Comparison of ENCODE assay signal across 1 cellular context in the genomic region with DNA sequence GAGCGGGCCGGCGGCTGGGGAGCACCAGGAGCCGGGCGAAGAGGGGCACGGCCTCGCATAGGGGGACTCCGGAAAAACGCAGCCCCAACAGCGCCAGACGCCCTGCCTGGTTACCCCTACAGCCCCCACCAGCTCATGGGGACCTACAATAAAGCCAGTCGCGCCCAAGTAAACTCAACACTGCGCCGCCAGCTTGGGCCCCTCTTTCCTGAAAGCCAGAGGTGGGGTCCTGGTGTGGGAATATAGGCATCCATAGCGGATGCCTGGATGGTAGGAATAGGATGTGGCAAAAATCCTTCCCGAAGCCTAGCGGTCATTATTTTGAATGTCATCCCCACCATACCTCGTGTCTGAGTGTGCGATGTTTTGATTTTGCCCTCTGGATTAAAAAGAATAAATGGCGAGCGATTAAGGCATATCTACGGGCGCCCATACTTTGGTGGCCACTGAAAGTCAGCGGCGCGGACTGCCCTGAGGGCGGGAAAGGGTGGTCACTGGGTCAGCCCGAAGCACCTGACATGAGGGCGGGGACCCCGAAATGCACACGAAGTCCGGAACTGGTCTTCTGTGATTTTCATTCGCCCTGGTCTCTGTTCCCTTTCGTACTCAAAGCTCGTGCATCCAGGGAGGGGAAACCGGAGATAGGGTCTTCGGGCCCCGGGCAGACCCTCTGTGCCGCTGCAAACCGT.
TF ChIP-seq lines count a peak whose summit lies in the region.

A gene with protein sequence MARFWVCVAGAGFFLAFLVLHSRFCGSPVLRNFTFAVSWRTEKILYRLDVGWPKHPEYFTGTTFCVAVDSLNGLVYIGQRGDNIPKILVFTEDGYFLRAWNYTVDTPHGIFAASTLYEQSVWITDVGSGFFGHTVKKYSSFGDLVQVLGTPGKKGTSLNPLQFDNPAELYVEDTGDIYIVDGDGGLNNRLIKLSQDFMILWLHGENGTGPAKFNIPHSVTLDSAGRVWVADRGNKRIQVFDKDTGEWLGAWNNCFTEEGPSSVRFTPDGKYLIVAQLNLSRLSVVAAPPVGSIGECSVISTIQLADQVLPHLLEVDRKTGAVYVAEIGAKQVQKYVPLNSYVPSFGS (plus strand): TSS at position 577 of the 689 bp plus-strand sequence. CDS start 184 bp downstream, outside the sequence.
A gene (minus strand): TSS at position 210 of the 689 bp plus-strand sequence. CDS start 847 bp downstream, outside the sequence.

TF ChIP-seq in IMR-90, 13 proteins besides CTCF, POLR2A, EP300 and RAD21:
- TF ChIP-seq SMC3 (IDR thresholded peaks at IDR 0.05; ENCODE audit: low read depth, low read length) (no peak), CHD1 (IDR thresholded peaks at IDR 0.05; ENCODE audit: low read depth, low read length) (peak; percentile 70; the same call in 1 of the 2 replicates), MAZ (IDR thresholded peaks at IDR 0.05; ENCODE audit: borderline replicate concordance, low read depth, low read length) (peak; percentile 85; the same call in 1 of the 2 replicates), MAFK (IDR thresholded peaks at IDR 0.05; ENCODE audit: low read depth, low read length) (no peak), RFX5 (IDR thresholded peaks at IDR 0.05; ENCODE audit: low read depth, low read length) (no peak), RCOR1 (IDR thresholded peaks at IDR 0.05; ENCODE audit: insufficient replicate concordance, low read length) (peak; percentile 74)
- TF ChIP-seq, protein P1, sequence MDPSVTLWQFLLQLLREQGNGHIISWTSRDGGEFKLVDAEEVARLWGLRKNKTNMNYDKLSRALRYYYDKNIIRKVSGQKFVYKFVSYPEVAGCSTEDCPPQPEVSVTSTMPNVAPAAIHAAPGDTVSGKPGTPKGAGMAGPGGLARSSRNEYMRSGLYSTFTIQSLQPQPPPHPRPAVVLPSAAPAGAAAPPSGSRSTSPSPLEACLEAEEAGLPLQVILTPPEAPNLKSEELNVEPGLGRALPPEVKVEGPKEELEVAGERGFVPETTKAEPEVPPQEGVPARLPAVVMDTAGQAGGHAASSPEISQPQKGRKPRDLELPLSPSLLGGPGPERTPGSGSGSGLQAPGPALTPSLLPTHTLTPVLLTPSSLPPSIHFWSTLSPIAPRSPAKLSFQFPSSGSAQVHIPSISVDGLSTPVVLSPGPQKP (IDR thresholded peaks at IDR 0.05; ENCODE audit: borderline replicate concordance, low read depth, low read length) = no peak
- TF ChIP-seq, protein P2, sequence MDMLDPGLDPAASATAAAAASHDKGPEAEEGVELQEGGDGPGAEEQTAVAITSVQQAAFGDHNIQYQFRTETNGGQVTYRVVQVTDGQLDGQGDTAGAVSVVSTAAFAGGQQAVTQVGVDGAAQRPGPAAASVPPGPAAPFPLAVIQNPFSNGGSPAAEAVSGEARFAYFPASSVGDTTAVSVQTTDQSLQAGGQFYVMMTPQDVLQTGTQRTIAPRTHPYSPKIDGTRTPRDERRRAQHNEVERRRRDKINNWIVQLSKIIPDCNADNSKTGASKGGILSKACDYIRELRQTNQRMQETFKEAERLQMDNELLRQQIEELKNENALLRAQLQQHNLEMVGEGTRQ (IDR thresholded peaks at IDR 0.05; ENCODE audit: low read depth, low read length) = 0 out of 2 replicates have a peak, but pooled peaks have one; percentile 31
